Comparison of ENCODE assay signal across 8 cellular contexts in genomic region chr13:114063545-114064515, GRCh38.
DNase-seq lines count a peak whose midpoint lies in the region; ATAC-seq, FAIRE-seq and TF ChIP-seq lines count a peak whose summit lies in the region.

No MANE protein-coding gene starts in this region.

- POLR2A ChIA-PET in OCI-LY7 (lab: Charles Lee): interaction anchor here (0.9 kb wide), 1 partner anchor 39 kb away, joined by 7 read pairs; no protein-coding TSS in a partner anchor

- H3K4me1 ChIP-seq in OCI-LY7 (ENCODE audit: insufficient read depth, low read length, poor library complexity, severe bottlenecking) (peaks cover 42% of the 10 kb centered on the region), duodenal mucosa (ENCODE audit: control insufficient read depth in 1 of 2, insufficient read depth in 2 of 2, low read length in 2 of 2) (peaks cover 46 to 55% of the 10 kb centered on the region in 2 donors), muscle layer of duodenum (ENCODE audit: control insufficient read depth in 1 of 2, insufficient read depth in 2 of 2, low read length in 2 of 2) (peaks cover 35 to 53% of the 10 kb centered on the region in 2 donors), uterus (peaks cover 17 to 28% of the 10 kb centered on the region in 2 donors)

- no peaks in the 10 kb centered on the region for H3K9me2 ChIP-seq in OCI-LY7 (ENCODE audit: insufficient read depth, low read length)

- no TSS peak for BruUV-seq in OCI-LY7 (replicated peaks; lab: Mats Ljungman, UMichigan)

- TF ChIP-seq POLR2A in uterus (IDR thresholded peaks at IDR 0.05): peak in 1 of 2 donors; percentile 40

- ATAC-seq in HG03442 (IDR thresholded peaks at IDR 0.05; ENCODE audit: unreplicated experiment): no peak
- no peak for ATAC-seq in GM21786 (IDR thresholded peaks at IDR 0.05; ENCODE audit: unreplicated experiment)

- CTCF ChIA-PET in OCI-LY7 (lab: Charles Lee; ENCODE audit: unreplicated experiment): no interaction called here

- H3K36me3 ChIP-seq in GM06990 (ENCODE audit: control insufficient read depth, insufficient read depth, low read length) (peaks cover 8% of the 10 kb centered on the region), OCI-LY7 (ENCODE audit: insufficient read depth, low read length) (no peaks in the 10 kb centered on the region), duodenal mucosa (ENCODE audit: control insufficient read depth in 1 of 2, insufficient read depth in 2 of 2, low read length in 2 of 2) (no peaks in the 10 kb centered on the region), muscle layer of duodenum (ENCODE audit: control insufficient read depth in 1 of 2, insufficient read depth in 2 of 2, low read length in 2 of 2) (peaks cover 0 to 11% of the 10 kb centered on the region in 2 donors), uterus (no peaks in the 10 kb centered on the region)

- H3K4me3 ChIP-seq in GM06990 (replicated peaks; ENCODE audit: low read depth, low read length) (peak overlapping the region; percentile 70), OCI-LY7 (ENCODE audit: low read depth, low read length, poor library complexity, severe bottlenecking) (no peak overlapping the region), duodenal mucosa (ENCODE audit: low read depth in 1 of 2, low read length in 2 of 2) (peak overlapping the region; percentile 66 to 71), muscle layer of duodenum (ENCODE audit: low read depth in 1 of 2, low read length in 2 of 2) (peak overlapping the region; percentile 55 to 65), uterus (peak overlapping the region; percentile 35)

- H4K20me1 ChIP-seq in OCI-LY7 (ENCODE audit: insufficient read depth, low read length): no peaks in the 10 kb centered on the region

- no peak for TF ChIP-seq CTCF in GM06990 (IDR thresholded peaks at IDR 0.05; ENCODE audit: insufficient read depth, low read length, poor library complexity, severe bottlenecking)
- TF ChIP-seq CTCF in OCI-LY7 (conservative IDR thresholded peaks at IDR 0.05; ENCODE audit: low read length): no peak
- TF ChIP-seq CTCF in uterus (IDR thresholded peaks at IDR 0.05): peak in 1 of 4 experiments; percentile 4
- no peak for TF ChIP-seq CTCF in D721Med (IDR thresholded peaks at IDR 0.05; ENCODE audit: insufficient read depth, missing control alignments)

- peak overlapping the region; percentile 69 to 73 for H3K9ac ChIP-seq in duodenal mucosa (ENCODE audit: low read depth in 1 of 2, low read length in 2 of 2)

- intact Hi-C loops in OCI-LY7 (cut with micrococcal nuclease; ENCODE audit: unreplicated experiment) (loop anchor here (2.0 kb wide), 1 partner anchor 39 kb away; no protein-coding TSS in a partner anchor), uterus (cut with DNase I; ENCODE audit: low total_unique reads) (no loop called here)

- H3K27me3 ChIP-seq in GM06990 (replicated peaks; ENCODE audit: control insufficient read depth, insufficient read depth, low read length): no peaks in the 10 kb centered on the region
- H3K27me3 ChIP-seq in duodenal mucosa (ENCODE audit: control insufficient read depth in 1 of 2, insufficient read depth in 2 of 2, low read length in 2 of 2): no peaks in the 10 kb centered on the region
- no peaks in the 10 kb centered on the region for H3K27me3 ChIP-seq in muscle layer of duodenum (ENCODE audit: low read depth, low read length)
- no peaks in the 10 kb centered on the region for H3K27me3 ChIP-seq in uterus

- H3K79me2 ChIP-seq in OCI-LY7 (ENCODE audit: insufficient read depth, low read depth, low read length): no peaks in the 10 kb centered on the region

- FAIRE-seq in D721Med (lab: Jason Lieb, UNC): no peak

- H3K27ac ChIP-seq in OCI-LY7 (ENCODE audit: low read depth, low read length, poor library complexity, severe bottlenecking) (no peak overlapping the region), duodenal mucosa (ENCODE audit: low read depth, low read length) (peak overlapping the region; percentile 91), muscle layer of duodenum (ENCODE audit: low read length) (peak overlapping the region; percentile 96), uterus (peak overlapping the region; percentile 96 to 98)

- no peaks in the 10 kb centered on the region for H3K9me3 ChIP-seq in OCI-LY7 (ENCODE audit: low read length)
- H3K9me3 ChIP-seq in duodenal mucosa (ENCODE audit: control insufficient read depth in 1 of 2, low read length in 2 of 2): no peaks in the 10 kb centered on the region
- no peaks in the 10 kb centered on the region for H3K9me3 ChIP-seq in muscle layer of duodenum (ENCODE audit: control insufficient read depth in 1 of 2, low read length in 2 of 2)
- no peaks in the 10 kb centered on the region for H3K9me3 ChIP-seq in uterus

- no peak overlapping the region for H2AFZ ChIP-seq in OCI-LY7 (ENCODE audit: low read length)

- DNase-seq in GM06990 (ENCODE audit: extremely low read depth, insufficient read length) (peak; percentile 54), OCI-LY7 (ENCODE audit: low spot score) (no peak), uterus (peak; percentile 75 to 76), D721Med (ENCODE audit: insufficient read length, low spot score) (no peak)

- H3K4me2 ChIP-seq in OCI-LY7 (ENCODE audit: low read length): peak overlapping the region; percentile 82; the same call in 1 of the 2 replicates

Comparison
In these comparisons a context has a peak if more than half of its experiments do, and no peak if none do; other contexts are left out.
1. DNase-seq: peak in GM06990 (single experiment) and uterus (2 of 2); none in OCI-LY7 (single experiment) and D721Med (single experiment).